Comparison of ENCODE assay signal across 1 cellular context in genomic region chr22:31497148-31497938, GRCh38.
TF ChIP-seq lines count a peak whose summit lies in the region.

No MANE protein-coding gene starts in this region.

TF ChIP-seq in K562, 482 proteins besides CTCF, POLR2A, EP300 and RAD21 (continued from another document):
- no peak for TF ChIP-seq PATZ1 (CRISPR knock-in tag; IDR thresholded peaks at IDR 0.05; ENCODE audit: borderline replicate concordance)
- no peak for TF ChIP-seq FOS (IDR thresholded peaks at IDR 0.05; ENCODE audit: extremely low read depth, insufficient read length)
- no peak for TF ChIP-seq HMGN3 (IDR thresholded peaks at IDR 0.05; ENCODE audit: borderline replicate concordance, extremely low read depth, insufficient read length, low read depth, low read length)
- no peak for TF ChIP-seq ZNF696 (CRISPR knock-in tag; conservative IDR thresholded peaks at IDR 0.05)
TF ChIP-seq in K562: peak in this region for 0.
